8 cellular contexts compared by ENCODE assay signal in the genomic region with DNA sequence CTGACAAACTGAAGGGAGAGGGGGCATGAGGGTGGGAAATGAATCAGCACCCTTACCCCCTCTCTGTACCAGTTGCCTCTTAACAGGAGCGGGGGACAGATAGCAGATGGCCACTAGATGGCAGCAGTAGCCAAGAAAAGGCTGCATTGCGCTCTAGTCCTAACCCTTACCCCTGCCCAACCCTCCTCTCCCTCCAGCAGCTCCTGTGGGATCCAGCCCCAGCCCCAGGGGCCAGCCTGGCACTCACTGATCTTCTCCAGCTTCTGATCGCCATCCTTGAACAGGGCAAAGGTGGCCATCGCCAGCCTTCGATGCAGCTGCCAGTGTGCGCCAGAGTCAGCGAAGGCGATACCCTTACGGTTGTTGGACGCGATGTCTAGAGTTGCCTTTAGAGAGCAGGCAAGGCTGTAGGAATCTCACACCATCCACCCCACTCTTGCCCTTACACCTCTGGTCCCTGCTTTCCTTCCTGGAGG. TPM values are rescaled to one million over a fixed set of nuclear protein-coding genes. Genes with fewer than 3 reads are reported as not detected.
A peak's percentile ranks its signal among the peaks of the same experiment; 100 is the strongest.
DNase-seq lines count a peak whose midpoint lies in the region; ATAC-seq and TF ChIP-seq lines count a peak whose summit lies in the region.

No MANE protein-coding gene starts in this region.

- no peaks in the 10 kb centered on the region for H3F3A ChIP-seq in MM.1S (ENCODE audit: insufficient read depth, low read length)

- H3K9me3 ChIP-seq in MM.1S (replicated peaks; ENCODE audit: insufficient read depth, low read length) (no peaks in the 10 kb centered on the region), tibial artery (peaks cover 0 to 7% (median 0%) of the 10 kb centered on the region in 3 donors)

- H3K4me2 ChIP-seq in MM.1S (ENCODE audit: low read depth, low read length): no peak overlapping the region

- H3K4me3 ChIP-seq in MM.1S (ENCODE audit: low read length) (no peak overlapping the region), tibial artery (no peak overlapping the region)

- H3K4me1 ChIP-seq in MM.1S (ENCODE audit: low read length) (no peaks in the 10 kb centered on the region), tibial artery (peaks cover 0 to 14% (median 10%) of the 10 kb centered on the region in 4 donors)

- H2AFZ ChIP-seq in MM.1S (ENCODE audit: low read length): peak overlapping the region; percentile 25; the same call in 1 of the 2 replicates

- H3K36me3 ChIP-seq in MM.1S (replicated peaks; ENCODE audit: insufficient read depth, low read length) (no peaks in the 10 kb centered on the region), tibial artery (peaks cover 0 to 2% (median 0%) of the 10 kb centered on the region in 3 donors)

- no peak overlapping the region for H3K9ac ChIP-seq in MM.1S (ENCODE audit: low read length)

- TF ChIP-seq CTCF in MM.1S (IDR thresholded peaks at IDR 0.05; ENCODE audit: low read length) (peak; percentile 84), omental fat pad (IDR thresholded peaks at IDR 0.05) (peak in 1 of 3 donors; percentile 56), tibial artery (IDR thresholded peaks at IDR 0.05) (peak; percentile 80 to 84)

- H3K79me2 ChIP-seq in MM.1S (ENCODE audit: low read length): no peaks in the 10 kb centered on the region

- DNase-seq in NCI-H524 (lab: John Stamatoyannopoulos, UW) (peak; percentile 22 to 35), NCI-H524 treated with DMSO at 0.1 percent for 48 hours (lab: John Stamatoyannopoulos, UW) (no peak), MM.1S (peak; percentile 71), SHP77 treated with DMSO at 0.1 percent for 48 hours (lab: John Stamatoyannopoulos, UW) (peak; percentile 55), foreskin melanocyte (peak; percentile 50), omental fat pad (ENCODE audit: low spot score) (peak; percentile 63), tibial artery (peak; percentile 56 to 85)
- peak; percentile 60 for DNase-seq in activated T-helper 9 cell treated with anti-CD3 and anti-CD28 coated beads, Interleukin-2, amount 50 U/mL, for 16 hours (ENCODE audit: low read depth)

- H3K9me2 ChIP-seq in MM.1S (replicated peaks; ENCODE audit: insufficient read depth, low read length): no peaks in the 10 kb centered on the region

- no peak overlapping the region for H3K27ac ChIP-seq in MM.1S (ENCODE audit: low read length)
- no peak overlapping the region for H3K27ac ChIP-seq in tibial artery

- H3K27me3 ChIP-seq in MM.1S (replicated peaks; ENCODE audit: insufficient read depth, low read length): no peaks in the 10 kb centered on the region
- no peaks in the 10 kb centered on the region for H3K27me3 ChIP-seq in tibial artery

- H4K20me1 ChIP-seq in MM.1S (ENCODE audit: insufficient read depth, low read length): no peaks in the 10 kb centered on the region

- ATAC-seq in omental fat pad (ENCODE audit: low FRiP score): peak; percentile 82

- intact Hi-C loops in tibial artery (cut with DNase I; ENCODE audit: low total_unique reads): loop anchor here (5.0 to 10.0 kb wide), 2 partner anchors 67 to 410 kb away; partner anchors contain the start of gene RPEL1

RNA-seq across cellular contexts. Expression of gene CYP17A1, which starts 2.2 kb away (rescaled TPM):
- total RNA-seq in omental fat pad: not detected

RNA-seq across cellular contexts. Expression of gene BORCS7, which starts 19.0 kb away (rescaled TPM):
- 10 to 100 TPM; 37.5 to 43.4 (median 40.0) TPM for total RNA-seq in omental fat pad

RNA-seq across cellular contexts. Expression of gene AS3MT, which starts 34.2 kb away (rescaled TPM):
- total RNA-seq in omental fat pad: 1 to 10 TPM; 1.1 to 4.0 (median 1.7) TPM
